In the genomic region with DNA sequence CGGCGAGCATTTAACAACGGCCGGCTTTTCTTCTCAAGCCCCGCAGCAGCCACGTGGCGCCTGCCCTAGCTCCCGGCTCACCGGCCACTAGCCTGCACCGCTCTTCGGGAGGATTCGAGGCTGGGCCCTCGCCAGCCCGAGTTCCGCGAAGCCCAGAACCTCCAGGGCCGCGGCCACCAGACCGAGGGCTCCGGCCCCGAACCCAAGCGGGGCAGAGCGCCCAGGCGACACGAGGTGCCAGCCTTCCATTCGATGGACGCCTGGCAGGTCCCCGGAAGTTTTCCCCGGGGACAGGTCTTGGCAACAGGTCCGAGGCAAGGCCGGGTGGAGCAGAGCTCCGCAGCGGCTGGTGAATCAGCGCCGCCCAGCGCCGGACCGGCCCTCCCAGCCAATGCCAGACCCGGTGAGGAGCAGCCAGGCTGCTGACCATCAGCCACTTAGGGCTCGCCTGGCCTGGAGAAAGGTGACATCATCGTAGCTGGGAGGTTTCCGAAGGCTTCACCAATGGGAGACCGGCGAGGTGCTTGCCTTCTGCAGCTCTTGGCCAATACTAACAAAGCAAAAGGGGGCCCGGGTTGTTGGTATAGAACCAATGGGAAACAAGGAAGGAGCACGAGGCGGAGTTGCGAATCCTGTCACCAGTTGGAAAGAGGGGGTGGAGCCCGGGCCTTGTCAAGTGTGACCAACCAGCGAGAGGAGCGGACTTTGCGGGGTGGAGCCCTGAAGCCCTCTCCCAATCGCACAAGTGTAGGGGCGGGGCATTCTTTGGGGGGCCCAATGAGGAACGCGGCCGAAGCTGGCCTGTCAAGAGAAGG, we compare ENCODE assay signal across 8 cellular contexts. TPM values are rescaled to one million over a fixed set of nuclear protein-coding genes. Genes with fewer than 3 reads are reported as not detected.
DNase-seq lines count a peak whose midpoint lies in the region; ATAC-seq and TF ChIP-seq lines count a peak whose summit lies in the region.

No MANE protein-coding gene starts in this region.

- H3K4me3 Mint-ChIP-seq in GM23338 (peak overlapping the region; percentile 85), natural killer cell (peak overlapping the region; percentile 85)

- peak overlapping the region; percentile 98 for H3K27ac Mint-ChIP-seq in GM23338
- peak overlapping the region; percentile 91 to 98 for H3K27ac Mint-ChIP-seq in natural killer cell

- H3K4me1 ChIP-seq in GM23338 (ENCODE audit: insufficient read depth) = no peaks in the 10 kb centered on the region

- intact Hi-C loops in natural killer cell (cut with micrococcal nuclease) = loop anchor here (1.0 to 5.0 kb wide), 8 partner anchors 32 to 703 kb away; partner anchors contain the start of genes C2orf42, FAM136A, PCBP1 and TIA1

- DNase-seq in EL = peak; percentile 100
- peak; percentile 100 for DNase-seq in GM23338 (ENCODE audit: low spot score)
- DNase-seq in LHCN-M2 (ENCODE audit: low read depth) = peak; percentile 100
- DNase-seq in RPMI8226 = peak; percentile 100
- DNase-seq in activated T-helper 9 cell treated with anti-CD3 and anti-CD28 coated beads, Interleukin-2, amount 50 U/mL, for 16 hours (ENCODE audit: low read depth) = peak; percentile 100
- peak; percentile 100 for DNase-seq in fibroblast of peridontal ligament (ENCODE audit: extremely low read depth)
- DNase-seq in natural killer cell = peak; percentile 99
- peak; percentile 100 for DNase-seq in stimulated activated naive CD4-positive, alpha-beta T cell treated with Interleukin-2 at 50 U/mL for 16 hours (lab: John Stamatoyannopoulos, UW)

- peaks cover 3% of the 10 kb centered on the region; the same call in 1 of the 3 replicates for H3K36me3 Mint-ChIP-seq in GM23338 (ENCODE audit: low read depth)
- peaks cover 8% of the 10 kb centered on the region for H3K36me3 Mint-ChIP-seq in natural killer cell

- H3K4me1 Mint-ChIP-seq in GM23338 (0 out of 3 replicates have a peak, but pooled peaks cover 6% of the 10 kb centered on the region), natural killer cell (peaks cover 25 to 32% of the 10 kb centered on the region in 2 donors)

- no peaks in the 10 kb centered on the region for H4K20me1 ChIP-seq in GM23338 (replicated peaks; ENCODE audit: insufficient read depth)

- H3F3A ChIP-seq in GM23338 (replicated peaks; ENCODE audit: low read depth) = no peaks in the 10 kb centered on the region

- peak in 1 of 2 experiments; percentile 59; a peak in 2 of 4 replicates for TF ChIP-seq CTCF in GM23338 (conservative IDR thresholded peaks at IDR 0.05; ENCODE audit: low read depth in 2 of 2)
- no peak for TF ChIP-seq CTCF in natural killer cell (IDR thresholded peaks at IDR 0.05)

- H3K27me3 Mint-ChIP-seq in GM23338 (ENCODE audit: insufficient read depth, low read depth, poor library complexity) (peaks cover 6% of the 10 kb centered on the region), natural killer cell (ENCODE audit: low read depth in 2 of 2) (no peaks in the 10 kb centered on the region)

- H3K27me3 ChIP-seq in GM23338 (ENCODE audit: insufficient read depth) = no peaks in the 10 kb centered on the region

- ATAC-seq in GM23338 (peak; percentile 89), natural killer cell (peak; percentile 85 to 95 (median 87))

- H3K27ac ChIP-seq in GM23338 (ENCODE audit: low read depth) = peak overlapping the region; percentile 95

- H3K36me3 ChIP-seq in GM23338 (ENCODE audit: insufficient read depth) = no peaks in the 10 kb centered on the region

- H2AFZ ChIP-seq in GM23338 = no peak overlapping the region

- peak overlapping the region; percentile 68 for H3K4me3 ChIP-seq in GM23338

- no peaks in the 10 kb centered on the region for H3K9me2 ChIP-seq in GM23338 (ENCODE audit: insufficient read depth)

- H3K9me3 Mint-ChIP-seq in GM23338 (no peaks in the 10 kb centered on the region), natural killer cell (no peaks in the 10 kb centered on the region)

- H3K79me2 ChIP-seq in GM23338 (replicated peaks; ENCODE audit: insufficient read depth) = no peaks in the 10 kb centered on the region

- H3K4me2 ChIP-seq in GM23338 = peak overlapping the region; percentile 88

TF ChIP-seq in GM23338, 12 proteins besides CTCF, POLR2A, EP300 and RAD21:
- TF ChIP-seq ZNF331 (CRISPR knock-in tag; IDR thresholded peaks at IDR 0.05; ENCODE audit: low read depth) = no peak
- 0 out of 2 replicates have a peak, but pooled peaks have one; percentile 39 for TF ChIP-seq ETS1 (IDR thresholded peaks at IDR 0.05)
- TF ChIP-seq CREB1 (CRISPR knock-in tag; IDR thresholded peaks at IDR 0.05; ENCODE audit: low read depth) = peak; percentile 80
- TF ChIP-seq POLR2AphosphoS5 (IDR thresholded peaks at IDR 0.05; ENCODE audit: low read depth) = peak; percentile 93
- TF ChIP-seq NANOG (IDR thresholded peaks at IDR 0.05; ENCODE audit: borderline replicate concordance) = no peak

RNA-seq across cellular contexts. Expression of gene MXD1, which starts 0.5 kb away (rescaled TPM):
- 1.5 and 1.8 TPM in 2 replicates for total RNA-seq in GM23338 (2014; rRNA removed; shearing (Covaris generic))
- polyA plus RNA-seq in GM23338 (2016; fragmentation: Nextera tagmentation; extraction: Ambion mirVana) = 3.6 and 3.9 TPM in 2 replicates
- total RNA-seq in LHCN-M2 (2014; rRNA removed) = 0.83 and 1.8 TPM in 2 replicates
- 1.1 TPM for polyA plus RNA-seq in LHCN-M2 (2012)
- total RNA-seq in natural killer cell = 100 to 1,000 TPM in 2 of 3 donors, 10 to 100 TPM in 1; 63.0 to 165 (median 112) TPM

RNA-seq across cellular contexts. Expression of gene SNRNP27, which starts 20.7 kb away (rescaled TPM):
- total RNA-seq in GM23338 (2014; rRNA removed; shearing (Covaris generic)) = 54.3 and 65.2 TPM in 2 replicates
- 133 and 135 TPM in 2 replicates for polyA plus RNA-seq in GM23338 (2016; fragmentation: Nextera tagmentation; extraction: Ambion mirVana)
- total RNA-seq in LHCN-M2 (2014; rRNA removed) (88.6 and 93.7 TPM in 2 replicates), natural killer cell (10 to 100 TPM; 53.2 to 61.5 (median 58.2) TPM)
- polyA plus RNA-seq in LHCN-M2 (2012) = 45.5 TPM

RNA-seq across cellular contexts. Expression of gene ASPRV1, which starts 47.0 kb away (rescaled TPM):
- 0.82 and 1.4 TPM in 2 replicates for total RNA-seq in GM23338 (2014; rRNA removed; shearing (Covaris generic))
- polyA plus RNA-seq in GM23338 (2016; fragmentation: Nextera tagmentation; extraction: Ambion mirVana) = 0.54 and 0.60 TPM in 2 replicates
- total RNA-seq in LHCN-M2 (2014; rRNA removed) (0.34 TPM in 1 of 2 replicates, not detected in the other), natural killer cell (1 to 10 TPM; 1.4 to 2.7 (median 1.9) TPM)
- 0.16 TPM for polyA plus RNA-seq in LHCN-M2 (2012)

Comparison
In these comparisons a context has a peak if more than half of its experiments do, and no peak if none do; other contexts are left out.
1. Peak in every context shown above with its lines: DNase-seq, ATAC-seq, H3K4me3 ChIP-seq and H3K27ac ChIP-seq.
2. RNA of gene MXD1, which starts 0.5 kb away (total RNA-seq): 63.0 to 165 TPM in natural killer cell; 1.5 to 1.8 TPM in GM23338 and 0.83 to 1.8 TPM in LHCN-M2; every median in the first group is over 10 times any median in the second.